In genomic region chr5:154534457-154535050, GRCh38 we compare ENCODE assay signal across 23 cellular contexts. TPM values are rescaled to one million over a fixed set of nuclear protein-coding genes. Genes with fewer than 3 reads are reported as not detected.
"Had no signal": no experiment of that assay in that cellular context is flagged by ENCODE, and none has a peak within 500 bp of the region (broad histone marks: within the 10 kb centered on the region; RNA-seq: fewer than 3 reads in every experiment).

No MANE protein-coding gene starts in this region.

- H3K4me3 ChIP-seq: smooth muscle cell had no signal

- H3K36me3 ChIP-seq: brain microvascular endothelial cell had no signal

- H3K27ac Mint-ChIP-seq: activated T-helper 17 cell treated with anti-CD3 and anti-CD28 coated beads, Interleukin-2, amount 50 U/mL, for 72 hours; natural killer cell treated with Interleukin-12 subunit alpha and Interleukin-12 subunit beta and Interleukin-15 and Interleukin-18, amount 100 ng/mL, for 72 hours; progenitor cell of endocrine pancreas; stimulated activated naive CD8-positive, alpha-beta T cell treated with anti-CD3 and anti-CD28 coated beads, Interleukin-15, amount 100 ng/mL, for 72 hours had no signal

- H3K4me1 ChIP-seq: foreskin keratinocyte had no signal

- ATAC-seq: activated T-helper 17 cell treated with anti-CD3 and anti-CD28 coated beads, Interleukin-2, amount 50 U/mL, for 72 hours; foreskin keratinocyte; right cardiac atrium; stimulated activated naive CD8-positive, alpha-beta T cell treated with anti-CD3 and anti-CD28 coated beads, Interleukin-15, amount 100 ng/mL, for 72 hours had no signal

- H3K9me3 Mint-ChIP-seq: natural killer cell treated with Interleukin-12 subunit alpha and Interleukin-12 subunit beta and Interleukin-15 and Interleukin-18, amount 100 ng/mL, for 72 hours; stimulated activated naive CD8-positive, alpha-beta T cell treated with anti-CD3 and anti-CD28 coated beads, Interleukin-15, amount 100 ng/mL, for 72 hours had no signal

- H3K36me3 Mint-ChIP-seq: natural killer cell treated with Interleukin-12 subunit alpha and Interleukin-12 subunit beta and Interleukin-15 and Interleukin-18, amount 100 ng/mL, for 72 hours had no signal

- H3K4me2 ChIP-seq: smooth muscle cell had no signal

- H3K4me3 Mint-ChIP-seq: activated T-helper 17 cell treated with anti-CD3 and anti-CD28 coated beads, Interleukin-2, amount 50 U/mL, for 72 hours; natural killer cell treated with Interleukin-12 subunit alpha and Interleukin-12 subunit beta and Interleukin-15 and Interleukin-18, amount 100 ng/mL, for 72 hours; stimulated activated naive CD8-positive, alpha-beta T cell treated with anti-CD3 and anti-CD28 coated beads, Interleukin-15, amount 100 ng/mL, for 72 hours had no signal

- H3K27me3 ChIP-seq: foreskin keratinocyte had no signal

- DNase-seq: activated CD4-positive, alpha-beta T cell treated with anti-CD3 and anti-CD28 coated beads, Interleukin-2, amount 50 U/mL, for 4 hours; activated CD4-positive, CD25-positive, alpha-beta regulatory T cell treated with anti-CD3 and anti-CD28 coated beads, Interleukin-2, amount 50 U/mL, for 72 hours; activated naive CD4-positive, alpha-beta T cell treated with Interleukin-2 at 50 U/mL for 16 hours; activated T-cell treated with anti-CD3 and anti-CD28 coated beads for 4 hours; anterior cingulate cortex; brain microvascular endothelial cell; cortex of kidney; effector CD4-positive, alpha-beta T cell; glutamatergic neuron; hypothalamus; kidney glomerular epithelial cell; nucleus accumbens; right cardiac atrium; stimulated activated naive CD8-positive, alpha-beta T cell treated with anti-CD3 and anti-CD28 coated beads, Interleukin-15, amount 100 ng/mL, for 72 hours had no signal

- H3K27ac ChIP-seq: brain microvascular endothelial cell, foreskin keratinocyte had no signal

- H3K4me1 Mint-ChIP-seq: activated T-helper 17 cell treated with anti-CD3 and anti-CD28 coated beads, Interleukin-2, amount 50 U/mL, for 72 hours; stimulated activated naive CD8-positive, alpha-beta T cell treated with anti-CD3 and anti-CD28 coated beads, Interleukin-15, amount 100 ng/mL, for 72 hours had no signal

RNA-seq across cellular contexts. Expression of gene HAND1, which starts 56.5 kb away (rescaled TPM):
- total RNA-seq: activated T-helper 17 cell treated with anti-CD3 and anti-CD28 coated beads, Interleukin-2, amount 50 U/mL, for 72 hours; endothelial cell of umbilical vein; foreskin keratinocyte; liver; mesenteric fat pad; natural killer cell treated with Interleukin-12 subunit alpha and Interleukin-12 subunit beta and Interleukin-15 and Interleukin-18, amount 100 ng/mL, for 72 hours; temporal lobe had no signal
- polyA plus RNA-seq: endothelial cell of umbilical vein, liver had no signal
